ENCODE assay signal across 8 cellular contexts in the genomic region with DNA sequence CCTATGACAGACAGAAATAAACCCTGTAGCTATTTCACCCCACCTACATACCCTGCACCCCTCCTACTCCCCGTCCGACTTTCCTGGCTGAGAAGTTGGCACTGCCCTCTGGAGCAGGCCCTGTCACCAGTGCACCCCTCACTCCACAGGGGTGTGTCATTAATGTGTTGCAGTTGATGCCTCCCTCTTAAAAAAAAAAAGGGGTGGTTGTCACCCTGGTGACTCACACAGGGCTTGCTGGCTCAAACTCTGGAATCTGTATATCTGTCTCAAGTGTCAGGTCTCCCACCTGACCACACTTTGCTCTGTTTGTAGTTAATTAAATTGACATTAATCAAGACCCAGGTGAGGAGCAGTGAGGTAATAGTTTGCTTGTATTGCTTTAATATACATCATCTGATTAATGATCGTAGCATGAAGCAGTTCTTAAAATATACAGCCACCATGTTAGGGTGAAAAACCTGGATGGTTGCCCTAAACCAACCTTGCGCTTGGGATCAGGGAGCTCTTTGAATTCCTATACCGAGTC. TPM values are rescaled to one million over a fixed set of nuclear protein-coding genes. Genes with fewer than 3 reads are reported as not detected.
DNase-seq lines count a peak whose midpoint lies in the region; TF ChIP-seq lines count a peak whose summit lies in the region.

No MANE protein-coding gene starts in this region.

- CTCF ChIA-PET in OCI-LY7 (lab: Charles Lee; ENCODE audit: unreplicated experiment), result no interaction called here

- H3K9me3 ChIP-seq in OCI-LY7 (ENCODE audit: low read length) (no peaks in the 10 kb centered on the region), right atrium auricular region (no peaks in the 10 kb centered on the region)

- H3K79me2 ChIP-seq in OCI-LY7 (ENCODE audit: insufficient read depth, low read depth, low read length), result peaks cover 49% of the 10 kb centered on the region

- H3K4me1 Mint-ChIP-seq in activated T-helper 2 cell treated with anti-CD3 and anti-CD28 coated beads, Interferon-gamma antibody, Interleukin-2, Interleukin-4, amounts not matched to agents 10 μg/mL and 5 μg/mL and 100 μg/mL, durations not matched to agents 14 hours and 24 hours and 36 hours (ENCODE audit: low read depth), result peaks cover 39% of the 10 kb centered on the region

- H3K4me3 Mint-ChIP-seq in activated T-helper 2 cell treated with anti-CD3 and anti-CD28 coated beads, Interferon-gamma antibody, Interleukin-2, Interleukin-4, amounts not matched to agents 10 μg/mL and 5 μg/mL and 100 μg/mL, durations not matched to agents 14 hours and 24 hours and 36 hours (ENCODE audit: low read depth), result peak overlapping the region; percentile 47

- H3K27ac Mint-ChIP-seq in activated T-helper 2 cell treated with anti-CD3 and anti-CD28 coated beads, Interferon-gamma antibody, Interleukin-2, Interleukin-4, amounts not matched to agents 10 μg/mL and 5 μg/mL and 100 μg/mL, durations not matched to agents 14 hours and 24 hours and 36 hours, result no peak overlapping the region

- no peaks in the 10 kb centered on the region for H3K9me2 ChIP-seq in OCI-LY7 (ENCODE audit: insufficient read depth, low read length)

- BruUV-seq in OCI-LY7 (replicated peaks; lab: Mats Ljungman, UMichigan), result no TSS peak

- intact Hi-C loops in activated T-helper 2 cell treated with anti-CD3 and anti-CD28 coated beads, Interferon-gamma antibody, Interleukin-2, Interleukin-4, amounts not matched to agents 10 μg/mL and 5 μg/mL and 100 μg/mL, durations not matched to agents 14 hours and 24 hours and 36 hours (cut with micrococcal nuclease), result no loop called here
- intact Hi-C loops in OCI-LY7 (cut with micrococcal nuclease; ENCODE audit: unreplicated experiment), result loop anchor here (10.0 kb wide), 2 partner anchors 71 to 261 kb away; a partner anchor contains a TSS

- peaks cover 8% of the 10 kb centered on the region; the same call in 1 of the 2 replicates for H3K36me3 ChIP-seq in OCI-LY7 (ENCODE audit: insufficient read depth, low read length)
- H3K36me3 ChIP-seq in right atrium auricular region, result no peaks in the 10 kb centered on the region

- TF ChIP-seq CTCF in OCI-LY7 (conservative IDR thresholded peaks at IDR 0.05; ENCODE audit: low read length), result no peak
- TF ChIP-seq CTCF in right atrium auricular region (IDR thresholded peaks at IDR 0.05), result no peak

- no peak overlapping the region for H2AFZ ChIP-seq in OCI-LY7 (ENCODE audit: low read length)

- H3K27me3 Mint-ChIP-seq in activated T-helper 2 cell treated with anti-CD3 and anti-CD28 coated beads, Interferon-gamma antibody, Interleukin-2, Interleukin-4, amounts not matched to agents 10 μg/mL and 5 μg/mL and 100 μg/mL, durations not matched to agents 14 hours and 24 hours and 36 hours (ENCODE audit: low read depth), result no peaks in the 10 kb centered on the region

- no peak overlapping the region for H3K4me2 ChIP-seq in OCI-LY7 (ENCODE audit: low read length)

- peaks cover 16% of the 10 kb centered on the region for H4K20me1 ChIP-seq in OCI-LY7 (ENCODE audit: insufficient read depth, low read length)

- peaks cover 14% of the 10 kb centered on the region for H3K36me3 Mint-ChIP-seq in activated T-helper 2 cell treated with anti-CD3 and anti-CD28 coated beads, Interferon-gamma antibody, Interleukin-2, Interleukin-4, amounts not matched to agents 10 μg/mL and 5 μg/mL and 100 μg/mL, durations not matched to agents 14 hours and 24 hours and 36 hours (ENCODE audit: low read depth)

- H3K27ac ChIP-seq in OCI-LY7 (ENCODE audit: low read depth, low read length, poor library complexity, severe bottlenecking), result no peak overlapping the region
- H3K27ac ChIP-seq in right atrium auricular region, result peak overlapping the region in 1 of 2 donors; percentile 19

- H3K4me3 ChIP-seq in OCI-LY7 (ENCODE audit: low read depth, low read length, poor library complexity, severe bottlenecking) (no peak overlapping the region), right atrium auricular region (no peak overlapping the region)

- H3K9me3 Mint-ChIP-seq in activated T-helper 2 cell treated with anti-CD3 and anti-CD28 coated beads, Interferon-gamma antibody, Interleukin-2, Interleukin-4, amounts not matched to agents 10 μg/mL and 5 μg/mL and 100 μg/mL, durations not matched to agents 14 hours and 24 hours and 36 hours, result no peaks in the 10 kb centered on the region

- peak; percentile 60 for DNase-seq in AG08395 (ENCODE audit: low spot score)
- peak; percentile 49 for DNase-seq in HCEC 1CT
- no peak for DNase-seq in activated T-helper 2 cell treated with anti-CD3 and anti-CD28 coated beads, Interferon-gamma antibody, Interleukin-2, Interleukin-4, amounts not matched to agents 10 μg/mL and 5 μg/mL and 100 μg/mL, durations not matched to agents 14 hours and 24 hours and 36 hours (ENCODE audit: low spot score)
- DNase-seq in kidney tubule cell (ENCODE audit: low spot score), result peak; percentile 69
- no peak for DNase-seq in activated effector memory CD4-positive, alpha-beta T cell treated with anti-CD3 and anti-CD28 coated beads, Interleukin-2, amount 50 U/mL, for 16 hours
- DNase-seq in DMS 273 (lab: John Stamatoyannopoulos, UW; ENCODE audit: unreplicated experiment), result no peak
- no peak for DNase-seq in OCI-LY7 (ENCODE audit: low spot score)
- DNase-seq in right atrium auricular region (ENCODE audit: low spot score), result no peak

- POLR2A ChIA-PET in OCI-LY7 (lab: Charles Lee), result no interaction called here

- peaks cover 40% of the 10 kb centered on the region for H3K4me1 ChIP-seq in OCI-LY7 (ENCODE audit: insufficient read depth, low read length, poor library complexity, severe bottlenecking)
- peaks cover 0 to 46% of the 10 kb centered on the region in 2 donors for H3K4me1 ChIP-seq in right atrium auricular region

- H3K27me3 ChIP-seq in right atrium auricular region, result no peaks in the 10 kb centered on the region

RNA-seq across cellular contexts. Expression of a gene that starts 2.0 kb away (rescaled TPM):
- 125 and 128 TPM in 2 replicates for total RNA-seq in activated T-helper 2 cell treated with anti-CD3 and anti-CD28 coated beads, Interferon-gamma antibody, Interleukin-2, Interleukin-4, amounts not matched to agents 10 μg/mL and 5 μg/mL and 100 μg/mL, durations not matched to agents 14 hours and 24 hours and 36 hours
- total RNA-seq in OCI-LY7 (2014; rRNA removed; shearing (Covaris generic)), result 62.8 and 73.4 TPM in 2 replicates
- total RNA-seq in OCI-LY7 (2022), result 126 and 156 TPM in 2 replicates
- total RNA-seq in right atrium auricular region, result 10 to 100 TPM; 27.7 to 32.9 TPM

Comparison
In these comparisons a context has a peak if more than half of its experiments do, and no peak if none do; other contexts are left out.
1. DNase-seq: peak in AG08395 (single experiment), HCEC 1CT (single experiment) and kidney tubule cell (single experiment); none in activated T-helper 2 cell treated with anti-CD3 and anti-CD28 coated beads, Interferon-gamma antibody, Interleukin-2, Interleukin-4, amounts not matched to agents 10 μg/mL and 5 μg/mL and 100 μg/mL, durations not matched to agents 14 hours and 24 hours and 36 hours (single experiment), activated effector memory CD4-positive, alpha-beta T cell treated with anti-CD3 and anti-CD28 coated beads, Interleukin-2, amount 50 U/mL, for 16 hours (single experiment), DMS 273 (single experiment), OCI-LY7 (single experiment) and right atrium auricular region (single experiment).